10 cellular contexts compared by ENCODE assay signal in genomic region chr22:42344391-42344861, GRCh38.
A peak's percentile ranks its signal among the peaks of the same experiment; 100 is the strongest.
DNase-seq lines count a peak whose midpoint lies in the region; TF ChIP-seq lines count a peak whose summit lies in the region.
"Had no signal": no experiment of that assay in that cellular context is flagged by ENCODE, and none has a peak within 500 bp of the region (broad histone marks: within the 10 kb centered on the region; RNA-seq: fewer than 3 reads in every experiment).

No MANE protein-coding gene starts in this region.

- no peak overlapping the region for H3K27ac ChIP-seq in iPS-20b (ENCODE audit: low read length)
- peak overlapping the region; percentile 76 for H3K27ac ChIP-seq in stomach smooth muscle (ENCODE audit: low read length)
- H3K27ac ChIP-seq: epithelial cell of prostate had no signal

- CTCF ChIA-PET in GM10248 (lab: Yijun Ruan, JAX): no interaction called here

- H3K9ac ChIP-seq in iPS-20b (ENCODE audit: low read depth, low read length) (no peak overlapping the region; the same call in 1 of the 2 replicates), stomach smooth muscle (ENCODE audit: low read length in 2 of 2) (peak overlapping the region; percentile 51 to 55)

- H3K4me3 ChIP-seq in iPS-20b (ENCODE audit: low read length) (peak overlapping the region; percentile 16; the same call in 1 of the 2 replicates), stomach smooth muscle (ENCODE audit: low read length in 2 of 2) (peak overlapping the region; percentile 40 to 62)
- H3K4me3 ChIP-seq: K562 had no signal

- H3K9me3 ChIP-seq in iPS-20b (ENCODE audit: insufficient read depth, low read depth, low read length) (no peaks in the 10 kb centered on the region), stomach smooth muscle (ENCODE audit: control insufficient read depth in 2 of 2, low read length in 2 of 2) (no peaks in the 10 kb centered on the region)

- peaks cover 49% of the 10 kb centered on the region for H3K27me3 ChIP-seq in iPS-20b (ENCODE audit: insufficient read depth, low read length)
- H3K27me3 ChIP-seq in stomach smooth muscle (ENCODE audit: control insufficient read depth in 1 of 2, insufficient read depth in 2 of 2, low read length in 2 of 2): no peaks in the 10 kb centered on the region

- H3K4me1 ChIP-seq in iPS-20b (ENCODE audit: insufficient read depth, low read length) (peaks cover 12% of the 10 kb centered on the region; the same call in 1 of the 2 replicates), stomach smooth muscle (ENCODE audit: control insufficient read depth, insufficient read depth, low read length) (peaks cover 31% of the 10 kb centered on the region)

- POLR2A ChIA-PET in GM10248 (lab: Yijun Ruan, JAX): no interaction called here

- DNase-seq in NCI-H524 (lab: John Stamatoyannopoulos, UW) (peak; percentile 46 to 61), NCI-H524 treated with DMSO at 0.1 percent for 48 hours (lab: John Stamatoyannopoulos, UW) (no peak), amniotic epithelial cell (ENCODE audit: low read depth) (peak; percentile 37), HUDEP-2 (lab: John Stamatoyannopoulos, UW; ENCODE audit: unreplicated experiment in 76 of 76) (no peak), ecto neural progenitor cell (ENCODE audit: low spot score) (no peak), GM10248 (ENCODE audit: extremely low spot score) (no peak)

- no peak for TF ChIP-seq CTCF in GM10248 (IDR thresholded peaks at IDR 0.05; ENCODE audit: control extremely low read depth, extremely low read depth, low read depth, missing control alignments)

- H3K36me3 ChIP-seq in iPS-20b (ENCODE audit: insufficient read depth, low read depth, low read length) (no peaks in the 10 kb centered on the region), stomach smooth muscle (ENCODE audit: control insufficient read depth in 2 of 2, insufficient read depth in 2 of 2, low read length in 2 of 2) (no peaks in the 10 kb centered on the region)

Comparison
In these comparisons a context has a peak if more than half of its experiments do, and no peak if none do; other contexts are left out.
1. DNase-seq: peak in NCI-H524 (2 of 2) and amniotic epithelial cell (single experiment); none in NCI-H524 treated with DMSO at 0.1 percent for 48 hours (single experiment), HUDEP-2 (0 of 76), ecto neural progenitor cell (single experiment) and GM10248 (single experiment).